8 cellular contexts compared by ENCODE assay signal in genomic region chr1:25568090-25568833, GRCh38. TPM values are rescaled to one million over a fixed set of nuclear protein-coding genes. Genes with fewer than 3 reads are reported as not detected.
A peak's percentile ranks its signal among the peaks of the same experiment; 100 is the strongest.
DNase-seq lines count a peak whose midpoint lies in the region; ATAC-seq and TF ChIP-seq lines count a peak whose summit lies in the region.
"Had no signal": no experiment of that assay in that cellular context is flagged by ENCODE, and none has a peak within 500 bp of the region (broad histone marks: within the 10 kb centered on the region; RNA-seq: fewer than 3 reads in every experiment).

No MANE protein-coding gene starts in this region.

- intact Hi-C loops in heart right ventricle (cut with DNase I), result no loop called here
- intact Hi-C loops in spleen (cut with DNase I; ENCODE audit: low total_unique reads), result no loop called here

- H3K27me3 ChIP-seq in heart right ventricle (no peaks in the 10 kb centered on the region), spleen (replicated peaks in 1 of 7) (peaks cover 0 to 11% (median 0%) of the 10 kb centered on the region in 7 donors)
- H3K27me3 ChIP-seq in effector memory CD4-positive, alpha-beta T cell (replicated peaks; ENCODE audit: control insufficient read depth, insufficient read depth, low read length, poor library complexity, severe bottlenecking), result no peaks in the 10 kb centered on the region
- H3K27me3 ChIP-seq: pancreas had no signal

- peaks cover 17 to 62% (median 36%) of the 10 kb centered on the region in 9 donors for H3K4me1 ChIP-seq in heart right ventricle
- H3K4me1 ChIP-seq in spleen, result peaks cover 29 to 98% (median 84%) of the 10 kb centered on the region in 6 donors
- H3K4me1 ChIP-seq in effector memory CD4-positive, alpha-beta T cell (ENCODE audit: control insufficient read depth, insufficient read depth, low read length, poor library complexity, severe bottlenecking), result peaks cover 41% of the 10 kb centered on the region
- H3K4me1 ChIP-seq: pancreas had no signal

- ATAC-seq in WTC11 (peak; percentile 82), heart right ventricle (peak in 5 of 8 donors; percentile 1 to 21 (median 20))

- TF ChIP-seq POLR2A in spleen (IDR thresholded peaks at IDR 0.05), result no peak

- H3K4me3 Mint-ChIP-seq in HFFc6 (peak overlapping the region; percentile 78), WTC11 (no peak overlapping the region)

- H3K9me3 Mint-ChIP-seq in HFFc6 (no peaks in the 10 kb centered on the region), WTC11 (no peaks in the 10 kb centered on the region)

- H3K4me3 ChIP-seq in heart right ventricle, result no peak overlapping the region
- no peak overlapping the region for H3K4me3 ChIP-seq in spleen
- H3K4me3 ChIP-seq in effector memory CD4-positive, alpha-beta T cell (ENCODE audit: insufficient read depth, low read depth, low read length, poor library complexity, severe bottlenecking), result no peak overlapping the region
- H3K4me3 ChIP-seq: pancreas had no signal

- TF ChIP-seq CTCF in HFFc6 (IDR thresholded peaks at IDR 0.05) (peak; percentile 28), WTC11 (IDR thresholded peaks at IDR 0.05) (no peak), heart right ventricle (IDR thresholded peaks at IDR 0.05) (no peak), spleen (IDR thresholded peaks at IDR 0.05 in 8 of 11, conservative IDR thresholded peaks at IDR 0.05 in 3 of 11) (peak in 4 of 11 experiments; percentile 7 to 26 (median 20))

- H3K36me3 ChIP-seq in heart right ventricle (peaks cover 0 to 28% (median 17%) of the 10 kb centered on the region in 9 donors), spleen (peaks cover 0 to 55% (median 12%) of the 10 kb centered on the region in 6 donors)
- peaks cover 11% of the 10 kb centered on the region for H3K36me3 ChIP-seq in effector memory CD4-positive, alpha-beta T cell (ENCODE audit: control insufficient read depth, insufficient read depth, low read length)

- no peaks in the 10 kb centered on the region for H3K36me3 Mint-ChIP-seq in HFFc6 (ENCODE audit: low read depth)
- 0 out of 2 replicates have a peak, but pooled peaks cover 5% of the 10 kb centered on the region for H3K36me3 Mint-ChIP-seq in WTC11

- H3K27ac ChIP-seq in heart right ventricle (peak overlapping the region in 8 of 10 donors; percentile 58 to 87 (median 78)), spleen (peak overlapping the region in 7 of 8 donors; percentile 44 to 92 (median 89))
- H3K27ac ChIP-seq in effector memory CD4-positive, alpha-beta T cell (ENCODE audit: insufficient read depth, low read length, poor library complexity, severe bottlenecking), result no peak overlapping the region

- POLR2A ChIA-PET in WTC11 (lab: Charles Lee), result no interaction called here

- DNase-seq in HFFc6, result peak; percentile 39
- peak; percentile 75 for DNase-seq in WTC11 (ENCODE audit: low spot score)
- DNase-seq in heart right ventricle, result no peak
- no peak for DNase-seq in spleen
- DNase-seq in NCI-H187 treated with DMSO at 0.1 percent for 48 hours (lab: John Stamatoyannopoulos, UW), result no peak
- no peak for DNase-seq in effector memory CD4-positive, alpha-beta T cell
- DNase-seq in activated CD8-positive, alpha-beta memory T cell treated with anti-CD3 and anti-CD28 coated beads, Interleukin-2, amount 50 U/mL, for 48 hours, result no peak

- H3K4me1 Mint-ChIP-seq in HFFc6 (ENCODE audit: low read depth), result peaks cover 44% of the 10 kb centered on the region
- peaks cover 54% of the 10 kb centered on the region for H3K4me1 Mint-ChIP-seq in WTC11

- H3K9me3 ChIP-seq in heart right ventricle (no peaks in the 10 kb centered on the region), spleen (no peaks in the 10 kb centered on the region)
- H3K9me3 ChIP-seq in effector memory CD4-positive, alpha-beta T cell (ENCODE audit: control insufficient read depth, low read length), result no peaks in the 10 kb centered on the region
- H3K9me3 ChIP-seq: pancreas had no signal

- CTCF ChIA-PET in WTC11 (lab: Charles Lee), result interaction anchor here (0.9 to 2.5 kb wide), 4 partner anchors 11 to 44 kb away, joined by 3 to 9 read pairs (median 4); no protein-coding TSS in a partner anchor

- 61 to 63% methylated on average over 21 of the region's 21 CpGs for WGBS in heart right ventricle, 2 donors
- WGBS in spleen, 5 donors, result 50 to 73% (median 64%) methylated on average over 19 to 21 of the region's 21 CpGs

- H3K27ac Mint-ChIP-seq in HFFc6, result peak overlapping the region; percentile 95
- H3K27ac Mint-ChIP-seq in WTC11, result peak overlapping the region; percentile 96

- H3K27me3 Mint-ChIP-seq in HFFc6 (ENCODE audit: insufficient read depth), result peaks cover 4% of the 10 kb centered on the region; the same call in 1 of the 2 replicates
- H3K27me3 Mint-ChIP-seq in WTC11 (ENCODE audit: low read depth), result no peaks in the 10 kb centered on the region; the same call in 1 of the 2 replicates

TF ChIP-seq in WTC11, 78 proteins besides CTCF, POLR2A, EP300 and RAD21:
- TF ChIP-seq FOXP1 (CRISPR knock-in tag; IDR thresholded peaks at IDR 0.05; ENCODE audit: borderline replicate concordance), result no peak
- TF ChIP-seq, protein P1, sequence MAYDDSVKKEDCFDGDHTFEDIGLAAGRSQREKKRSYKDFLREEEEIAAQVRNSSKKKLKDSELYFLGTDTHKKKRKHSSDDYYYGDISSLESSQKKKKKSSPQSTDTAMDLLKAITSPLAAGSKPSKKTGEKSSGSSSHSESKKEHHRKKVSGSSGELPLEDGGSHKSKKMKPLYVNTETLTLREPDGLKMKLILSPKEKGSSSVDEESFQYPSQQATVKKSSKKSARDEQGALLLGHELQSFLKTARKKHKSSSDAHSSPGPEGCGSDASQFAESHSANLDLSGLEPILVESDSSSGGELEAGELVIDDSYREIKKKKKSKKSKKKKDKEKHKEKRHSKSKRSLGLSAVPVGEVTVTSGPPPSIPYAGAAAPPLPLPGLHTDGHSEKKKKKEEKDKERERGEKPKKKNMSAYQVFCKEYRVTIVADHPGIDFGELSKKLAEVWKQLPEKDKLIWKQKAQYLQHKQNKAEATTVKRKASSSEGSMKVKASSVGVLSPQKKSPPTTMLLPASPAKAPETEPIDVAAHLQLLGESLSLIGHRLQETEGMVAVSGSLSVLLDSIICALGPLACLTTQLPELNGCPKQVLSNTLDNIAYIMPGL (CRISPR knock-in tag; IDR thresholded peaks at IDR 0.05), result no peak

RNA-seq across cellular contexts. Expression of gene LDLRAP1, which starts 24.9 kb away (rescaled TPM):
- 10 to 100 TPM; 10.4 to 14.1 (median 12.7) TPM for total RNA-seq in HFFc6 (2021; fragmentation: NEBNext Ultra II Directional; extraction: Animal tissue kit (Norgen Biotek cat#: 25700))
- 14.1 to 16.3 TPM (median 14.2 TPM) in 3 replicates for total RNA-seq in WTC11 (2021)
- total RNA-seq in heart right ventricle, result 10 to 100 TPM in 6 of 10 donors, 1 to 10 TPM in 4; 8.5 to 16.1 (median 11.6) TPM
- 10 to 100 TPM in 1 of 2 donors, 1 to 10 TPM in 1; 9.9 to 10.5 TPM for polyA plus RNA-seq in heart right ventricle
- 100 to 1,000 TPM in 1 of 7 donors, 10 to 100 TPM in 6; 62.6 to 105 (median 82.3) TPM for total RNA-seq in spleen
- 10 to 100 TPM; 21.7 to 45.9 (median 28.4) TPM for polyA plus RNA-seq in spleen

RNA-seq across cellular contexts. Expression of gene MAN1C1, which starts 48.3 kb away (rescaled TPM):
- total RNA-seq in HFFc6 (2021; fragmentation: NEBNext Ultra II Directional; extraction: Animal tissue kit (Norgen Biotek cat#: 25700)), result under 1 TPM in 3 of 6 experiments, not detected in 3; 0.07 to 0.14 (median 0.08) TPM
- total RNA-seq in WTC11 (2021), result 10.4 to 16.8 TPM (median 12.2 TPM) in 3 replicates
- total RNA-seq in heart right ventricle, result 10 to 100 TPM in 9 of 10 donors, 1 to 10 TPM in 1; 9.7 to 23.4 (median 14.2) TPM
- polyA plus RNA-seq in heart right ventricle, result 10 to 100 TPM; 10.1 to 11.3 TPM
- total RNA-seq in spleen, result 10 to 100 TPM; 25.0 to 54.3 (median 47.2) TPM
- 1 to 10 TPM; 4.6 to 7.0 (median 6.9) TPM for polyA plus RNA-seq in spleen

Comparison
In these comparisons a context has a peak if more than half of its experiments do, and no peak if none do; other contexts are left out.
1. DNase-seq: peak in HFFc6 (single experiment) and WTC11 (single experiment); none in heart right ventricle (0 of 2), spleen (single experiment), NCI-H187 treated with DMSO at 0.1 percent for 48 hours (single experiment), effector memory CD4-positive, alpha-beta T cell (0 of 3) and activated CD8-positive, alpha-beta memory T cell treated with anti-CD3 and anti-CD28 coated beads, Interleukin-2, amount 50 U/mL, for 48 hours (single experiment).